ENCODE assay signal across 23 cellular contexts in genomic region chr14:89810101-89810500, GRCh38.
"Had no signal": no experiment of that assay in that cellular context is flagged by ENCODE, and none has a peak within 500 bp of the region (broad histone marks: within the 10 kb centered on the region; RNA-seq: fewer than 3 reads in every experiment).

No MANE protein-coding gene starts in this region.

- H3K36me3 ChIP-seq: colonic mucosa, heart right ventricle, spleen, tibial nerve had no signal

- H3K4me3 Mint-ChIP-seq: endodermal cell; natural killer cell; neural crest cell; stimulated activated naive B cell treated with anti-CD40 and anti-IgM and Interleukin-4, amounts not matched to agents 10 μg/mL and 1 μg/mL and 100 μg/mL, for 72 hours; stimulated activated naive CD8-positive, alpha-beta T cell treated with anti-CD3 and anti-CD28 coated beads, Interleukin-15, amount 100 ng/mL, for 72 hours had no signal

- H3K9me3 ChIP-seq: colonic mucosa, heart right ventricle, spleen, testis, tibial nerve had no signal

- H3K27me3 Mint-ChIP-seq: stimulated activated naive CD8-positive, alpha-beta T cell treated with anti-CD3 and anti-CD28 coated beads, Interleukin-15, amount 100 ng/mL, for 72 hours had no signal

- DNase-seq: cerebellar nuclear complex; colonic mucosa; dermis blood vessel endothelial cell; effector CD4-positive, alpha-beta T cell; endodermal cell; erythroblast; heart right ventricle; hypothalamus; kidney glomerular epithelial cell; mammary epithelial cell; natural killer cell; posterior cingulate gyrus; spleen; stimulated activated CD4-positive, alpha-beta T cell treated with anti-CD3 and anti-CD28 coated beads, Interleukin-15, amount 100 ng/mL, for 24 hours; stimulated activated CD4-positive, alpha-beta T cell treated with anti-CD3 and anti-CD28 coated beads, Interleukin-1b, Interleukin-23, amount 100 ng/mL, for 48 hours; stimulated activated CD4-positive, alpha-beta T cell treated with anti-CD3 and anti-CD28 coated beads, Interleukin-4, amount 100 ng/mL, for 4 hours; stimulated activated naive B cell treated with anti-CD40 and anti-IgM and Interleukin-4, amounts not matched to agents 10 μg/mL and 1 μg/mL and 100 μg/mL, for 72 hours; stimulated activated naive CD8-positive, alpha-beta T cell treated with anti-CD3 and anti-CD28 coated beads, Interleukin-15, amount 100 ng/mL, for 72 hours; testis had no signal

- H3K27ac Mint-ChIP-seq: endodermal cell; natural killer cell; stimulated activated naive B cell treated with anti-CD40 and anti-IgM and Interleukin-4, amounts not matched to agents 10 μg/mL and 1 μg/mL and 100 μg/mL, for 72 hours; stimulated activated naive CD8-positive, alpha-beta T cell treated with anti-CD3 and anti-CD28 coated beads, Interleukin-15, amount 100 ng/mL, for 72 hours had no signal

- H3K4me1 Mint-ChIP-seq: natural killer cell; stimulated activated naive CD8-positive, alpha-beta T cell treated with anti-CD3 and anti-CD28 coated beads, Interleukin-15, amount 100 ng/mL, for 72 hours had no signal

- H3K27ac ChIP-seq: colonic mucosa, heart right ventricle, spleen, testis, tibial nerve had no signal

- ATAC-seq: heart right ventricle; left lobe of liver; natural killer cell; sciatic nerve; stimulated activated naive B cell treated with anti-CD40 and anti-IgM and Interleukin-4, amounts not matched to agents 10 μg/mL and 1 μg/mL and 100 μg/mL, for 72 hours; stimulated activated naive CD8-positive, alpha-beta T cell treated with anti-CD3 and anti-CD28 coated beads, Interleukin-15, amount 100 ng/mL, for 72 hours had no signal

- H3K4me1 ChIP-seq: colonic mucosa, spleen, testis had no signal

- H3K9me3 Mint-ChIP-seq: endodermal cell; natural killer cell; neural crest cell; stimulated activated naive B cell treated with anti-CD40 and anti-IgM and Interleukin-4, amounts not matched to agents 10 μg/mL and 1 μg/mL and 100 μg/mL, for 72 hours; stimulated activated naive CD8-positive, alpha-beta T cell treated with anti-CD3 and anti-CD28 coated beads, Interleukin-15, amount 100 ng/mL, for 72 hours had no signal

- H3K4me3 ChIP-seq: colonic mucosa, heart right ventricle, spleen, testis, tibial nerve had no signal

- H3K27me3 ChIP-seq: colonic mucosa, heart right ventricle, spleen, testis, tibial nerve had no signal

- H3K36me3 Mint-ChIP-seq: natural killer cell; stimulated activated naive B cell treated with anti-CD40 and anti-IgM and Interleukin-4, amounts not matched to agents 10 μg/mL and 1 μg/mL and 100 μg/mL, for 72 hours had no signal
